ENCODE assay signal across 26 cellular contexts in genomic region chr1:109564189-109564878, GRCh38. TPM values are rescaled to one million over a fixed set of nuclear protein-coding genes. Genes with fewer than 3 reads are reported as not detected.
DNase-seq lines count a peak whose midpoint lies in the region; ATAC-seq and TF ChIP-seq lines count a peak whose summit lies in the region.
"Had no signal": no experiment of that assay in that cellular context is flagged by ENCODE, and none has a peak within 500 bp of the region (broad histone marks: within the 10 kb centered on the region; RNA-seq: fewer than 3 reads in every experiment).

No MANE protein-coding gene starts in this region.

- H3K27ac Mint-ChIP-seq in HFFc6 (peak overlapping the region; percentile 41; the same call in 1 of the 2 replicates), mesothelial cell of epicardium (peak overlapping the region; percentile 58)
- peak overlapping the region; percentile 1 to 41 for H3K27ac Mint-ChIP-seq in effector memory CD8-positive, alpha-beta T cell
- H3K27ac Mint-ChIP-seq in stimulated activated memory B cell treated with anti-CD40 and anti-IgM and Interleukin-4, amounts not matched to agents 10 μg/mL and 1 μg/mL and 100 μg/mL, for 72 hours, result no peak overlapping the region
- H3K27ac Mint-ChIP-seq: activated CD4-positive, alpha-beta memory T cell treated with anti-CD3 and anti-CD28 coated beads, Interleukin-2, amount 10 ng/mL, durations not matched to agents 7 days and 5 days; activated naive CD8-positive, alpha-beta T cell treated with anti-CD3 and anti-CD28 coated beads, Interleukin-2, amount 10 ng/mL, durations not matched to agents 7 days and 5 days; dendritic cell treated with granulocyte-macrophage colony-stimulating factor and Interleukin-4, amounts not matched to agents 40 ng/mL and 50 ng/mL, for 4 days had no signal

- H3K27ac ChIP-seq in 22Rv1, result peak overlapping the region; percentile 43

- peaks cover 5% of the 10 kb centered on the region for H3K36me3 Mint-ChIP-seq in HFFc6 (ENCODE audit: low read depth)
- H3K36me3 Mint-ChIP-seq in effector memory CD8-positive, alpha-beta T cell (ENCODE audit: insufficient read depth), result peaks cover 5% of the 10 kb centered on the region
- no peaks in the 10 kb centered on the region for H3K36me3 Mint-ChIP-seq in mesothelial cell of epicardium
- H3K36me3 Mint-ChIP-seq in stimulated activated memory B cell treated with anti-CD40 and anti-IgM and Interleukin-4, amounts not matched to agents 10 μg/mL and 1 μg/mL and 100 μg/mL, for 72 hours, result no peaks in the 10 kb centered on the region
- H3K36me3 Mint-ChIP-seq: natural killer cell had no signal

- DNase-seq in HFFc6 (no peak), mesothelial cell of epicardium (ENCODE audit: low spot score in 2 of 2, unreplicated experiment in 2 of 2) (no peak), SKM-1 (lab: John Stamatoyannopoulos, UW; ENCODE audit: unreplicated experiment) (no peak), hepatic stellate cell (ENCODE audit: low spot score) (no peak), NCI-H1048 (lab: John Stamatoyannopoulos, UW) (no peak)
- DNase-seq in effector memory CD8-positive, alpha-beta T cell, result no peak
- DNase-seq: ACHN; activated CD4-positive, alpha-beta memory T cell treated with anti-CD3 and anti-CD28 coated beads, Interleukin-2, amount 10 ng/mL, durations not matched to agents 7 days and 5 days; activated naive CD8-positive, alpha-beta T cell treated with anti-CD3 and anti-CD28 coated beads, Interleukin-2, amount 10 ng/mL, durations not matched to agents 7 days and 5 days; activated T-cell treated with anti-CD3 and anti-CD28 coated beads, Interleukin-2, amount 50 U/mL, for 4 hours; DMS79 treated with DMSO at 0.1 percent for 48 hours; gastrocnemius medialis; MM.1S; natural killer cell; NCI-H1694 treated with DMSO at 0.1 percent for 48 hours; NCI-H345; retina; stimulated activated naive CD4-positive, alpha-beta T cell; T-helper 1 cell; transverse colon had no signal

- H3K9me3 Mint-ChIP-seq in HFFc6 (no peaks in the 10 kb centered on the region), mesothelial cell of epicardium (no peaks in the 10 kb centered on the region)
- H3K9me3 Mint-ChIP-seq in effector memory CD8-positive, alpha-beta T cell, result no peaks in the 10 kb centered on the region
- H3K9me3 Mint-ChIP-seq in stimulated activated memory B cell treated with anti-CD40 and anti-IgM and Interleukin-4, amounts not matched to agents 10 μg/mL and 1 μg/mL and 100 μg/mL, for 72 hours, result no peaks in the 10 kb centered on the region
- H3K9me3 Mint-ChIP-seq: activated CD4-positive, alpha-beta memory T cell treated with anti-CD3 and anti-CD28 coated beads, Interleukin-2, amount 10 ng/mL, durations not matched to agents 7 days and 5 days; activated naive CD8-positive, alpha-beta T cell treated with anti-CD3 and anti-CD28 coated beads, Interleukin-2, amount 10 ng/mL, durations not matched to agents 7 days and 5 days; activated T-cell treated with anti-CD3 and anti-CD28 coated beads, Interleukin-2, amount 50 U/mL, for 4 hours; brain; dendritic cell treated with granulocyte-macrophage colony-stimulating factor and Interleukin-4, amounts not matched to agents 40 ng/mL and 50 ng/mL, for 4 days; natural killer cell had no signal

- peak; percentile 64 for ATAC-seq in effector memory CD8-positive, alpha-beta T cell (replicated peaks)
- ATAC-seq in stimulated activated memory B cell treated with anti-CD40 and anti-IgM and Interleukin-4, amounts not matched to agents 10 μg/mL and 1 μg/mL and 100 μg/mL, for 72 hours, result no peak
- ATAC-seq: activated T-cell treated with anti-CD3 and anti-CD28 coated beads, Interleukin-2, amount 50 U/mL, for 4 hours; HepG2 had no signal

- TF ChIP-seq CTCF in 22Rv1 (IDR thresholded peaks at IDR 0.05) (no peak), HFFc6 (IDR thresholded peaks at IDR 0.05) (no peak), mesothelial cell of epicardium (IDR thresholded peaks at IDR 0.05; ENCODE audit: unreplicated experiment) (no peak)

- peaks cover 77% of the 10 kb centered on the region for H3K4me1 Mint-ChIP-seq in HFFc6 (ENCODE audit: low read depth)
- H3K4me1 Mint-ChIP-seq in effector memory CD8-positive, alpha-beta T cell (ENCODE audit: low read depth in 2 of 2), result peaks cover 30 to 54% of the 10 kb centered on the region in 2 donors
- peaks cover 19% of the 10 kb centered on the region for H3K4me1 Mint-ChIP-seq in mesothelial cell of epicardium
- peaks cover 64% of the 10 kb centered on the region for H3K4me1 Mint-ChIP-seq in stimulated activated memory B cell treated with anti-CD40 and anti-IgM and Interleukin-4, amounts not matched to agents 10 μg/mL and 1 μg/mL and 100 μg/mL, for 72 hours

- no peaks in the 10 kb centered on the region for H3K27me3 Mint-ChIP-seq in HFFc6 (ENCODE audit: insufficient read depth)
- H3K27me3 Mint-ChIP-seq in effector memory CD8-positive, alpha-beta T cell, result no peaks in the 10 kb centered on the region
- no peaks in the 10 kb centered on the region for H3K27me3 Mint-ChIP-seq in mesothelial cell of epicardium (ENCODE audit: low read depth)
- H3K27me3 Mint-ChIP-seq in stimulated activated memory B cell treated with anti-CD40 and anti-IgM and Interleukin-4, amounts not matched to agents 10 μg/mL and 1 μg/mL and 100 μg/mL, for 72 hours, result no peaks in the 10 kb centered on the region
- H3K27me3 Mint-ChIP-seq: activated CD4-positive, alpha-beta memory T cell treated with anti-CD3 and anti-CD28 coated beads, Interleukin-2, amount 10 ng/mL, durations not matched to agents 7 days and 5 days; activated naive CD8-positive, alpha-beta T cell treated with anti-CD3 and anti-CD28 coated beads, Interleukin-2, amount 10 ng/mL, durations not matched to agents 7 days and 5 days; dendritic cell treated with granulocyte-macrophage colony-stimulating factor and Interleukin-4, amounts not matched to agents 40 ng/mL and 50 ng/mL, for 4 days had no signal

- no peak overlapping the region for H3K4me3 Mint-ChIP-seq in HFFc6
- peak overlapping the region in 1 of 2 donors; percentile 1 for H3K4me3 Mint-ChIP-seq in effector memory CD8-positive, alpha-beta T cell
- no peak overlapping the region for H3K4me3 Mint-ChIP-seq in mesothelial cell of epicardium
- no peak overlapping the region for H3K4me3 Mint-ChIP-seq in stimulated activated memory B cell treated with anti-CD40 and anti-IgM and Interleukin-4, amounts not matched to agents 10 μg/mL and 1 μg/mL and 100 μg/mL, for 72 hours
- H3K4me3 Mint-ChIP-seq: activated CD4-positive, alpha-beta memory T cell treated with anti-CD3 and anti-CD28 coated beads, Interleukin-2, amount 10 ng/mL, durations not matched to agents 7 days and 5 days; activated naive CD8-positive, alpha-beta T cell treated with anti-CD3 and anti-CD28 coated beads, Interleukin-2, amount 10 ng/mL, durations not matched to agents 7 days and 5 days; activated T-cell treated with anti-CD3 and anti-CD28 coated beads, Interleukin-2, amount 50 U/mL, for 4 hours; dendritic cell treated with granulocyte-macrophage colony-stimulating factor and Interleukin-4, amounts not matched to agents 40 ng/mL and 50 ng/mL, for 4 days; natural killer cell had no signal

RNA-seq across cellular contexts. Expression of gene GNAI3, which starts 15.9 kb away (rescaled TPM):
- total RNA-seq in HFFc6 (2021; fragmentation: NEBNext Ultra II Directional; extraction: Animal tissue kit (Norgen Biotek cat#: 25700)), result 10 to 100 TPM; 10.6 to 11.7 (median 11.2) TPM
- total RNA-seq in mesothelial cell of epicardium, result 7.8 to 8.2 TPM (median 8.2 TPM) in 3 replicates

RNA-seq across cellular contexts. Expression of gene GPR61, which starts 24.7 kb away (rescaled TPM):
- under 1 TPM in 1 of 6 experiments, not detected in 5; 0.12 TPM for total RNA-seq in HFFc6 (2021; fragmentation: NEBNext Ultra II Directional; extraction: Animal tissue kit (Norgen Biotek cat#: 25700))
- not detected in 3 replicates for total RNA-seq in mesothelial cell of epicardium
- total RNA-seq: activated T-cell treated with anti-CD3 and anti-CD28 coated beads, Interleukin-2, amount 50 U/mL, for 4 hours; gastrocnemius medialis; HepG2; liver; transverse colon had no signal

RNA-seq across cellular contexts. Expression of gene AMIGO1, which starts 54.8 kb away (rescaled TPM):
- total RNA-seq in HFFc6 (2021; fragmentation: NEBNext Ultra II Directional; extraction: Animal tissue kit (Norgen Biotek cat#: 25700)), result 1 to 10 TPM; 3.0 to 8.3 (median 4.3) TPM
- 5.0 to 5.4 TPM (median 5.1 TPM) in 3 replicates for total RNA-seq in mesothelial cell of epicardium

RNA-seq across cellular contexts. Expression of gene GNAT2, which starts 55.1 kb away (rescaled TPM):
- under 1 TPM in 3 of 6 experiments, not detected in 3; 0.11 to 0.40 (median 0.34) TPM for total RNA-seq in HFFc6 (2021; fragmentation: NEBNext Ultra II Directional; extraction: Animal tissue kit (Norgen Biotek cat#: 25700))
- total RNA-seq in mesothelial cell of epicardium, result 0.36 TPM in 1 of 3 replicates, not detected in the others
- total RNA-seq: activated CD4-positive, alpha-beta memory T cell treated with anti-CD3 and anti-CD28 coated beads, Interleukin-2, amount 10 ng/mL, durations not matched to agents 7 days and 5 days; gastrocnemius medialis; natural killer cell; transverse colon had no signal

RNA-seq across cellular contexts. Expression of gene AMPD2, which starts 55.3 kb away (rescaled TPM):
- 100 to 1,000 TPM; 127 to 172 (median 139) TPM for total RNA-seq in HFFc6 (2021; fragmentation: NEBNext Ultra II Directional; extraction: Animal tissue kit (Norgen Biotek cat#: 25700))
- total RNA-seq in mesothelial cell of epicardium, result 133 to 141 TPM (median 134 TPM) in 3 replicates
